In genomic region chr3:18556001-18556408, GRCh38 we compare ENCODE assay signal across 9 cellular contexts.
DNase-seq lines count a peak whose midpoint lies in the region; ATAC-seq and TF ChIP-seq lines count a peak whose summit lies in the region.
"Had no signal": no experiment of that assay in that cellular context is flagged by ENCODE, and none has a peak within 500 bp of the region (broad histone marks: within the 10 kb centered on the region; RNA-seq: fewer than 3 reads in every experiment).

No MANE protein-coding gene starts in this region.

- peaks cover 18% of the 10 kb centered on the region for H3K27me3 Mint-ChIP-seq in MCF 10A (ENCODE audit: insufficient read depth, unreplicated experiment)
- H3K27me3 Mint-ChIP-seq in activated T-helper 1 cell treated with anti-CD3 and anti-CD28 coated beads, Interleukin-12 subunit alpha, Interleukin-12 subunit beta, Interleukin-2, Interleukin-4 antibody, amounts not matched to agents 30 ng/mL and 10 ng/mL and 1 ng/mL, durations not matched to agents 14 hours and 24 hours and 36 hours (ENCODE audit: insufficient read depth), result no peaks in the 10 kb centered on the region

- no peak overlapping the region for H3K4me3 Mint-ChIP-seq in MCF 10A (ENCODE audit: unreplicated experiment)
- peak overlapping the region; percentile 41 for H3K4me3 Mint-ChIP-seq in activated T-helper 1 cell treated with anti-CD3 and anti-CD28 coated beads, Interleukin-12 subunit alpha, Interleukin-12 subunit beta, Interleukin-2, Interleukin-4 antibody, amounts not matched to agents 30 ng/mL and 10 ng/mL and 1 ng/mL, durations not matched to agents 14 hours and 24 hours and 36 hours

- H3K4me1 Mint-ChIP-seq in MCF 10A (ENCODE audit: insufficient read depth, unreplicated experiment), result no peaks in the 10 kb centered on the region
- H3K4me1 Mint-ChIP-seq in activated T-helper 1 cell treated with anti-CD3 and anti-CD28 coated beads, Interleukin-12 subunit alpha, Interleukin-12 subunit beta, Interleukin-2, Interleukin-4 antibody, amounts not matched to agents 30 ng/mL and 10 ng/mL and 1 ng/mL, durations not matched to agents 14 hours and 24 hours and 36 hours (ENCODE audit: low read depth), result peaks cover 53% of the 10 kb centered on the region

- H3K27ac Mint-ChIP-seq in MCF 10A (ENCODE audit: low read depth, unreplicated experiment), result no peak overlapping the region
- H3K27ac Mint-ChIP-seq in activated T-helper 1 cell treated with anti-CD3 and anti-CD28 coated beads, Interleukin-12 subunit alpha, Interleukin-12 subunit beta, Interleukin-2, Interleukin-4 antibody, amounts not matched to agents 30 ng/mL and 10 ng/mL and 1 ng/mL, durations not matched to agents 14 hours and 24 hours and 36 hours, result peak overlapping the region; percentile 98

- H3K27ac ChIP-seq in breast epithelium (no peak overlapping the region), Peyer's patch (no peak overlapping the region)

- POLR2A ChIA-PET in MCF 10A (lab: Yijun Ruan, JAX), result no interaction called here

- H3K4me1 ChIP-seq in breast epithelium (peaks cover 0 to 4% of the 10 kb centered on the region in 2 donors), Peyer's patch (no peaks in the 10 kb centered on the region)

- H3K36me3 ChIP-seq in breast epithelium, result no peaks in the 10 kb centered on the region
- H3K36me3 ChIP-seq in Peyer's patch, result no peaks in the 10 kb centered on the region

- H3K9me3 Mint-ChIP-seq in MCF 10A (ENCODE audit: unreplicated experiment), result no peaks in the 10 kb centered on the region
- peaks cover 26% of the 10 kb centered on the region for H3K9me3 Mint-ChIP-seq in activated T-helper 1 cell treated with anti-CD3 and anti-CD28 coated beads, Interleukin-12 subunit alpha, Interleukin-12 subunit beta, Interleukin-2, Interleukin-4 antibody, amounts not matched to agents 30 ng/mL and 10 ng/mL and 1 ng/mL, durations not matched to agents 14 hours and 24 hours and 36 hours

- peak; percentile 33 for ATAC-seq in HG03378 (IDR thresholded peaks at IDR 0.05; ENCODE audit: unreplicated experiment)
- ATAC-seq in stimulated activated naive CD8-positive, alpha-beta T cell treated with anti-CD3 and anti-CD28 coated beads, Interleukin-15, Interleukin-2, amounts not matched to agents 100 U/mL and 50 U/mL, for 24 hours, result peak; percentile 77

- no peaks in the 10 kb centered on the region for H3K36me3 Mint-ChIP-seq in MCF 10A (ENCODE audit: insufficient read depth, unreplicated experiment)
- peaks cover 20% of the 10 kb centered on the region for H3K36me3 Mint-ChIP-seq in activated T-helper 1 cell treated with anti-CD3 and anti-CD28 coated beads, Interleukin-12 subunit alpha, Interleukin-12 subunit beta, Interleukin-2, Interleukin-4 antibody, amounts not matched to agents 30 ng/mL and 10 ng/mL and 1 ng/mL, durations not matched to agents 14 hours and 24 hours and 36 hours (ENCODE audit: low read depth)

- TF ChIP-seq CTCF in MCF 10A (IDR thresholded peaks at IDR 0.05; ENCODE audit: unreplicated experiment) (no peak), breast epithelium (IDR thresholded peaks at IDR 0.05) (no peak), Peyer's patch (IDR thresholded peaks at IDR 0.05) (no peak), foreskin fibroblast (IDR thresholded peaks at IDR 0.05; ENCODE audit: low read depth, low read length) (no peak)

- H3K9me3 ChIP-seq in breast epithelium, result no peaks in the 10 kb centered on the region
- no peaks in the 10 kb centered on the region for H3K9me3 ChIP-seq in Peyer's patch

- CTCF ChIA-PET in MCF 10A (lab: Yijun Ruan, JAX), result interaction anchor here (1.0 to 2.5 kb wide), 2 partner anchors 202 to 432 kb away, joined by 3 to 8 read pairs; no protein-coding TSS in a partner anchor

- intact Hi-C loops in MCF 10A (cut with micrococcal nuclease) (loop anchor here (5.0 kb wide), 2 partner anchors 291 to 664 kb away; no protein-coding TSS in a partner anchor), breast epithelium (cut with DNase I; ENCODE audit: low total_unique reads) (no loop called here)
- intact Hi-C loops in activated T-helper 1 cell treated with anti-CD3 and anti-CD28 coated beads, Interleukin-12 subunit alpha, Interleukin-12 subunit beta, Interleukin-2, Interleukin-4 antibody, amounts not matched to agents 30 ng/mL and 10 ng/mL and 1 ng/mL, durations not matched to agents 14 hours and 24 hours and 36 hours (cut with micrococcal nuclease), result loop anchor here (1.0 to 5.0 kb wide), 8 partner anchors 53 to 1376 kb away; partner anchors contain the start of gene EFHB

- peak; percentile 6 for DNase-seq in MCF 10A (ENCODE audit: unreplicated experiment)
- no peak for DNase-seq in breast epithelium (ENCODE audit: low spot score in 2 of 2)
- no peak for DNase-seq in activated T-helper 1 cell treated with anti-CD3 and anti-CD28 coated beads, Interleukin-12 subunit alpha, Interleukin-12 subunit beta, Interleukin-2, Interleukin-4 antibody, amounts not matched to agents 30 ng/mL and 10 ng/mL and 1 ng/mL, durations not matched to agents 14 hours and 24 hours and 36 hours (ENCODE audit: low spot score)
- peak; percentile 40 for DNase-seq in stimulated activated naive CD8-positive, alpha-beta T cell treated with anti-CD3 and anti-CD28 coated beads, Interleukin-15, Interleukin-2, amounts not matched to agents 100 U/mL and 50 U/mL, for 24 hours
- DNase-seq in NCI-H446 treated with DMSO at 0.1 percent for 48 hours (lab: John Stamatoyannopoulos, UW), result no peak
- DNase-seq in Peyer's patch, result no peak
- no peak for DNase-seq in foreskin fibroblast
- DNase-seq: NCI-H187 had no signal

- H3K4me3 ChIP-seq in breast epithelium (no peak overlapping the region), Peyer's patch (no peak overlapping the region), foreskin fibroblast (ENCODE audit: low read depth in 1 of 2, low read length in 2 of 2) (no peak overlapping the region)

- no TSS peak for BruUV-seq in MCF 10A (replicated peaks; lab: Mats Ljungman, UMichigan)

- no peaks in the 10 kb centered on the region for H3K27me3 ChIP-seq in breast epithelium
- H3K27me3 ChIP-seq in Peyer's patch, result no peaks in the 10 kb centered on the region

- TF ChIP-seq POLR2A in breast epithelium (IDR thresholded peaks at IDR 0.05) (no peak), Peyer's patch (IDR thresholded peaks at IDR 0.05) (no peak)

Comparison
In these comparisons a context has a peak if more than half of its experiments do, and no peak if none do; other contexts are left out.
1. DNase-seq: peak in MCF 10A (single experiment) and stimulated activated naive CD8-positive, alpha-beta T cell treated with anti-CD3 and anti-CD28 coated beads, Interleukin-15, Interleukin-2, amounts not matched to agents 100 U/mL and 50 U/mL, for 24 hours (single experiment); none in breast epithelium (0 of 2), activated T-helper 1 cell treated with anti-CD3 and anti-CD28 coated beads, Interleukin-12 subunit alpha, Interleukin-12 subunit beta, Interleukin-2, Interleukin-4 antibody, amounts not matched to agents 30 ng/mL and 10 ng/mL and 1 ng/mL, durations not matched to agents 14 hours and 24 hours and 36 hours (single experiment), NCI-H446 treated with DMSO at 0.1 percent for 48 hours (single experiment), Peyer's patch (0 of 3) and foreskin fibroblast (0 of 2).